Comparison of ENCODE assay signal across 18 cellular contexts in the genomic region with DNA sequence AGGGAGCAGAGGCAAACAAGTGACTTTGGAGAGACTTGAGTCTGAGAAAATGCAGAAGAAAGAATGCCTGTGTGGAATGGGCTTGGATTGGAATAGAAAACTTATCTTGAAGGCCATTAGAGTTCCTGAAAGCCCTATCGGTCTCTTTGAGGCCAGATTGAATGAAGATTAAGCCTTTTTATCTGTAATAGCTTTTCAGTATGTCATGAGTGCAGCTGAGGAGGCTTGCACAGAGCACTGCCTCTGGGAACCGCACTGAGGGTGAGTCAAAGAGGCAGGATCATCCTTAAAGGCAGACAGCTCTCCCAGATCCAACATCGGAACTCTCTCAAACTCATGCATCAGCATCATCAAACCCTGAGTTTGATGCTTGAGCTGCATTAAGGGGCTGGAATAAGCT.
"Had no signal": no experiment of that assay in that cellular context is flagged by ENCODE, and none has a peak within 500 bp of the region (broad histone marks: within the 10 kb centered on the region; RNA-seq: fewer than 3 reads in every experiment).

No MANE protein-coding gene starts in this region.

- DNase-seq: effector memory CD8-positive, alpha-beta T cell; esophagus squamous epithelium; foreskin melanocyte; head of caudate nucleus; hypothalamus; mammary epithelial cell; mucosa of descending colon; naive thymus-derived CD8-positive, alpha-beta T cell; posterior cingulate gyrus; stimulated activated CD4-positive, alpha-beta T cell treated with anti-CD3 and anti-CD28 coated beads, Interleukin-12 subunit alpha, Interleukin-12 subunit beta, amount 100 ng/mL, for 4 hours; stimulated activated naive CD4-positive, alpha-beta T cell; stomach; substantia nigra; transverse colon had no signal

- H3K4me1 ChIP-seq: esophagus squamous epithelium, stomach, transverse colon had no signal

- H3K27me3 ChIP-seq: esophagus squamous epithelium, neutrophil, transverse colon had no signal

- H3K4me3 ChIP-seq: esophagus squamous epithelium, mucosa of descending colon, stomach, thoracic aorta, transverse colon had no signal

- H3K9me3 ChIP-seq: esophagus squamous epithelium, mucosa of descending colon, neutrophil, stomach, thoracic aorta, transverse colon had no signal

- ATAC-seq: effector memory CD8-positive, alpha-beta T cell; left lobe of liver; mucosa of descending colon; naive thymus-derived CD8-positive, alpha-beta T cell; sciatic nerve had no signal

- H3K27ac ChIP-seq: esophagus squamous epithelium, neutrophil, stomach, thoracic aorta, transverse colon had no signal

- H3K36me3 ChIP-seq: esophagus squamous epithelium, neutrophil, stomach, thoracic aorta, transverse colon had no signal
